In the genomic region with DNA sequence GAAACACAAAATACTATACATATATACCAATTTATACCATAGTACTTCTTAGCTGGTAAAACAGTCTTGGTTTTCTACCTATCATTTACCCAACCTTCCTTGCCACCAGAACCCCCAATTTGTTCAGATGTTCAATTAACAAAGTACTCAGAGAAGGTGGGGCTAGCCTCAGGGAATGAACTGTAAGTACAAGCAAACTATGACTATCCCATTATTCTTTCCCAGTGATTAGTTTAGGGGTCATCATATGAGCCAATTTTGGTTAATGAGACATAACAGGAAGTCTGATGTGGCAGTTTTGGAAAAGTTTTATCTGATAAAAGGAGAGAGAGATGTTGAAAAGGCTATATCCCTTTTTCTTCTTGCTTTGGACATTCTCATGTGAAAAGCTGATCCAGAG, we compare ENCODE assay signal across 16 cellular contexts.
"Had no signal": no experiment of that assay in that cellular context is flagged by ENCODE, and none has a peak within 500 bp of the region (broad histone marks: within the 10 kb centered on the region; RNA-seq: fewer than 3 reads in every experiment).

No MANE protein-coding gene starts in this region.

- H3K4me1 ChIP-seq: gastroesophageal sphincter, psoas muscle, sigmoid colon, testis, upper lobe of right lung had no signal

- H3K36me3 Mint-ChIP-seq: brain had no signal

- DNase-seq: activated CD4-positive, alpha-beta T cell treated with anti-CD3 and anti-CD28 coated beads, Interleukin-2, amount 50 U/mL, for 1 hour; activated naive CD4-positive, alpha-beta T cell treated with anti-CD3 and anti-CD28 coated beads, Interleukin-2, amount 50 U/mL, for 16 hours; cerebellar nuclear complex; kidney; left ventricle myocardium superior; psoas muscle; sigmoid colon; stimulated activated CD4-positive, alpha-beta T cell treated with anti-CD3 and anti-CD28 coated beads, Interleukin-12 subunit alpha, Interleukin-12 subunit beta, amount 100 ng/mL, for 4 hours; stimulated activated CD4-positive, alpha-beta T cell treated with anti-CD3 and anti-CD28 coated beads, Interleukin-2, amount 100 ng/mL, for 48 hours; stimulated activated naive CD8-positive, alpha-beta T cell treated with anti-CD3 and anti-CD28 coated beads, Interleukin-15, Interleukin-2, amounts not matched to agents 100 U/mL and 50 U/mL, for 24 hours; testis; upper lobe of right lung had no signal

- H3K4me1 Mint-ChIP-seq: brain had no signal

- H3K27ac Mint-ChIP-seq: brain; dendritic cell treated with granulocyte-macrophage colony-stimulating factor and Interleukin-4, amounts not matched to agents 40 ng/mL and 50 ng/mL, for 4 days had no signal

- H3K27me3 Mint-ChIP-seq: brain; dendritic cell treated with granulocyte-macrophage colony-stimulating factor and Interleukin-4, amounts not matched to agents 40 ng/mL and 50 ng/mL, for 4 days had no signal

- H3K4me3 Mint-ChIP-seq: brain; dendritic cell treated with granulocyte-macrophage colony-stimulating factor and Interleukin-4, amounts not matched to agents 40 ng/mL and 50 ng/mL, for 4 days had no signal

- H3K9me3 ChIP-seq: gastroesophageal sphincter, psoas muscle, sigmoid colon, testis, upper lobe of right lung had no signal

- H3K4me3 ChIP-seq: gastroesophageal sphincter, psoas muscle, sigmoid colon, testis, upper lobe of right lung had no signal

- H3K27me3 ChIP-seq: gastroesophageal sphincter, sigmoid colon, testis, upper lobe of right lung had no signal

- H3K27ac ChIP-seq: gastroesophageal sphincter, psoas muscle, sigmoid colon, testis, upper lobe of right lung had no signal

- H3K9me3 Mint-ChIP-seq: dendritic cell treated with granulocyte-macrophage colony-stimulating factor and Interleukin-4, amounts not matched to agents 40 ng/mL and 50 ng/mL, for 4 days had no signal

- ATAC-seq: esophagus mucosa; gastroesophageal sphincter; left ventricle myocardium superior; psoas muscle; stimulated activated naive CD8-positive, alpha-beta T cell treated with anti-CD3 and anti-CD28 coated beads, Interleukin-15, Interleukin-2, amounts not matched to agents 100 U/mL and 50 U/mL, for 24 hours; upper lobe of right lung had no signal

- H3K36me3 ChIP-seq: sigmoid colon, upper lobe of right lung had no signal
